In genomic region chr12:91620949-91621348, GRCh38 we compare ENCODE assay signal across 13 cellular contexts.
A peak's percentile ranks its signal among the peaks of the same experiment; 100 is the strongest.
DNase-seq lines count a peak whose midpoint lies in the region; TF ChIP-seq lines count a peak whose summit lies in the region.
"Had no signal": no experiment of that assay in that cellular context is flagged by ENCODE, and none has a peak within 500 bp of the region (broad histone marks: within the 10 kb centered on the region; RNA-seq: fewer than 3 reads in every experiment).

No MANE protein-coding gene starts in this region.

- peak; percentile 9 for TF ChIP-seq CTCF in chondrocyte (IDR thresholded peaks at IDR 0.05)

- peak; percentile 5 for DNase-seq in DMS114 treated with DMSO at 0.1 percent for 48 hours (lab: John Stamatoyannopoulos, UW; ENCODE audit: unreplicated experiment)
- DNase-seq in NCI-H524 treated with DMSO at 0.1 percent for 48 hours (lab: John Stamatoyannopoulos, UW) = peak; percentile 28
- no peak for DNase-seq in chondrocyte (ENCODE audit: low spot score)
- peak; percentile 13 for DNase-seq in midbrain (lab: John Stamatoyannopoulos, UW)
- no peak for DNase-seq in stimulated activated CD8-positive, alpha-beta memory T cell treated with anti-CD3 and anti-CD28 coated beads, Interleukin-4, amount 100 ng/mL, for 48 hours
- no peak for DNase-seq in NCI-H446 (lab: John Stamatoyannopoulos, UW)
- no peak for DNase-seq in HuH-7.5 (ENCODE audit: low spot score)
- DNase-seq in AML-193 (lab: John Stamatoyannopoulos, UW) = no peak
- DNase-seq: activated CD4-positive, alpha-beta T cell treated with anti-CD3 and anti-CD28 coated beads, Interleukin-2, amount 10 ng/mL, durations not matched to agents 7 days and 5 days; activated effector memory CD4-positive, alpha-beta T cell treated with anti-CD3 and anti-CD28 coated beads, Interleukin-2, amount 50 U/mL, for 16 hours; kidney; NCI-H345; stimulated activated naive CD4-positive, alpha-beta T cell had no signal

- no peak overlapping the region for H3K4me3 Mint-ChIP-seq in chondrocyte (ENCODE audit: unreplicated experiment)
- H3K4me3 Mint-ChIP-seq: activated CD4-positive, alpha-beta T cell treated with anti-CD3 and anti-CD28 coated beads, Interleukin-2, amount 10 ng/mL, durations not matched to agents 7 days and 5 days had no signal

- no peaks in the 10 kb centered on the region for H3K27me3 Mint-ChIP-seq in chondrocyte (ENCODE audit: low read depth)
- H3K27me3 Mint-ChIP-seq: activated CD4-positive, alpha-beta T cell treated with anti-CD3 and anti-CD28 coated beads, Interleukin-2, amount 10 ng/mL, durations not matched to agents 7 days and 5 days had no signal

- H3K27ac Mint-ChIP-seq in chondrocyte (ENCODE audit: unreplicated experiment) = no peak overlapping the region
- H3K27ac Mint-ChIP-seq: activated CD4-positive, alpha-beta T cell treated with anti-CD3 and anti-CD28 coated beads, Interleukin-2, amount 10 ng/mL, durations not matched to agents 7 days and 5 days had no signal

- H3K36me3 Mint-ChIP-seq in chondrocyte (ENCODE audit: low read depth) = peaks cover 4% of the 10 kb centered on the region

- H3K9me3 Mint-ChIP-seq in chondrocyte (ENCODE audit: low read depth) = peaks cover 6% of the 10 kb centered on the region

- H3K4me1 Mint-ChIP-seq in chondrocyte (ENCODE audit: low read depth) = peaks cover 17% of the 10 kb centered on the region

Comparison
In these comparisons a context has a peak if more than half of its experiments do, and no peak if none do; other contexts are left out.
1. DNase-seq: peak in DMS114 treated with DMSO at 0.1 percent for 48 hours (single experiment), NCI-H524 treated with DMSO at 0.1 percent for 48 hours (single experiment) and midbrain (single experiment); none in chondrocyte (single experiment), stimulated activated CD8-positive, alpha-beta memory T cell treated with anti-CD3 and anti-CD28 coated beads, Interleukin-4, amount 100 ng/mL, for 48 hours (single experiment), NCI-H446 (0 of 2), HuH-7.5 (single experiment) and AML-193 (0 of 2).